In genomic region chr12:92927436-92928116, GRCh38 we compare ENCODE assay signal across 8 cellular contexts. TPM values are rescaled to one million over a fixed set of nuclear protein-coding genes. Genes with fewer than 3 reads are reported as not detected.
DNase-seq lines count a peak whose midpoint lies in the region; ATAC-seq and TF ChIP-seq lines count a peak whose summit lies in the region.

No MANE protein-coding gene starts in this region.

- peak overlapping the region; percentile 73 to 89 for H3K27ac Mint-ChIP-seq in natural killer cell treated with Interleukin-12 subunit alpha and Interleukin-12 subunit beta and Interleukin-15 and Interleukin-18, amount 100 ng/mL, for 72 hours

- H3K4me3 ChIP-seq in BLaER1 treated with 17β-estradiol and CSF1 and Interleukin-3, amounts not matched to agents 10 nM and 100 nM: peak overlapping the region; percentile 67 to 87 (median 78)
- peak overlapping the region; percentile 75 for H3K4me3 ChIP-seq in effector memory CD4-positive, alpha-beta T cell (ENCODE audit: insufficient read depth, low read depth, low read length, poor library complexity, severe bottlenecking)

- H3K9me3 ChIP-seq in BLaER1 treated with 17β-estradiol and CSF1 and Interleukin-3, amounts not matched to agents 10 nM and 100 nM (replicated peaks in 1 of 11): peaks cover 0 to 7% (median 2%) of the 10 kb centered on the region in 11 experiments; a peak in 12 of 22 replicates
- no peaks in the 10 kb centered on the region for H3K9me3 ChIP-seq in effector memory CD4-positive, alpha-beta T cell (ENCODE audit: control insufficient read depth, low read length)

- ATAC-seq in GM21390 (IDR thresholded peaks at IDR 0.05; ENCODE audit: unreplicated experiment): peak; percentile 10
- no peak for ATAC-seq in natural killer cell treated with Interleukin-12 subunit alpha and Interleukin-12 subunit beta and Interleukin-15 and Interleukin-18, amount 100 ng/mL, for 72 hours
- ATAC-seq in GM21737 (IDR thresholded peaks at IDR 0.05; ENCODE audit: unreplicated experiment): no peak

- peak overlapping the region; percentile 91 for H3K4me3 Mint-ChIP-seq in natural killer cell treated with Interleukin-12 subunit alpha and Interleukin-12 subunit beta and Interleukin-15 and Interleukin-18, amount 100 ng/mL, for 72 hours

- peak overlapping the region; percentile 83 to 98 (median 94) for H3K27ac ChIP-seq in BLaER1 treated with 17β-estradiol and CSF1 and Interleukin-3, amounts not matched to agents 10 nM and 100 nM
- H3K27ac ChIP-seq in effector memory CD4-positive, alpha-beta T cell (ENCODE audit: insufficient read depth, low read length, poor library complexity, severe bottlenecking): peak overlapping the region; percentile 94

- no peak for DNase-seq in effector memory CD4-positive, alpha-beta T cell
- no peak for DNase-seq in natural killer cell treated with Interleukin-12 subunit alpha and Interleukin-12 subunit beta and Interleukin-15 and Interleukin-18, amount 100 ng/mL, for 72 hours (ENCODE audit: low spot score)
- no peak for DNase-seq in SHP77 (lab: John Stamatoyannopoulos, UW)
- DNase-seq in activated CD4-positive, alpha-beta T cell treated with anti-CD3 and anti-CD28 coated beads, Interleukin-2, amount 50 U/mL, for 1 hour: no peak

- H3K36me3 Mint-ChIP-seq in natural killer cell treated with Interleukin-12 subunit alpha and Interleukin-12 subunit beta and Interleukin-15 and Interleukin-18, amount 100 ng/mL, for 72 hours: no peaks in the 10 kb centered on the region

- peaks cover 6 to 42% (median 14%) of the 10 kb centered on the region in 11 experiments; a peak in 17 of 22 replicates for H4K20me1 ChIP-seq in BLaER1 treated with 17β-estradiol and CSF1 and Interleukin-3, amounts not matched to agents 10 nM and 100 nM

- H3K36me3 ChIP-seq in BLaER1 treated with 17β-estradiol and CSF1 and Interleukin-3, amounts not matched to agents 10 nM and 100 nM: peaks cover 2 to 13% (median 5%) of the 10 kb centered on the region in 11 experiments; a peak in 14 of 22 replicates
- H3K36me3 ChIP-seq in effector memory CD4-positive, alpha-beta T cell (ENCODE audit: control insufficient read depth, insufficient read depth, low read length): no peaks in the 10 kb centered on the region

- H3K27me3 Mint-ChIP-seq in natural killer cell treated with Interleukin-12 subunit alpha and Interleukin-12 subunit beta and Interleukin-15 and Interleukin-18, amount 100 ng/mL, for 72 hours: no peaks in the 10 kb centered on the region

- H3K4me1 ChIP-seq in BLaER1 treated with 17β-estradiol and CSF1 and Interleukin-3, amounts not matched to agents 10 nM and 100 nM: peaks cover 30 to 42% (median 35%) of the 10 kb centered on the region in 10 experiments
- peaks cover 12% of the 10 kb centered on the region for H3K4me1 ChIP-seq in effector memory CD4-positive, alpha-beta T cell (ENCODE audit: control insufficient read depth, insufficient read depth, low read length, poor library complexity, severe bottlenecking)

- peak overlapping the region; percentile 93 to 99 (median 96) for H3K9ac ChIP-seq in BLaER1 treated with 17β-estradiol and CSF1 and Interleukin-3, amounts not matched to agents 10 nM and 100 nM

- H3K9me3 Mint-ChIP-seq in natural killer cell treated with Interleukin-12 subunit alpha and Interleukin-12 subunit beta and Interleukin-15 and Interleukin-18, amount 100 ng/mL, for 72 hours: no peaks in the 10 kb centered on the region

- H3K4me1 Mint-ChIP-seq in natural killer cell treated with Interleukin-12 subunit alpha and Interleukin-12 subunit beta and Interleukin-15 and Interleukin-18, amount 100 ng/mL, for 72 hours (ENCODE audit: low read depth in 2 of 2): peaks cover 23 to 27% of the 10 kb centered on the region in 2 donors

- H3K27me3 ChIP-seq in BLaER1 treated with 17β-estradiol and CSF1 and Interleukin-3, amounts not matched to agents 10 nM and 100 nM: no peaks in the 10 kb centered on the region
- H3K27me3 ChIP-seq in effector memory CD4-positive, alpha-beta T cell (replicated peaks; ENCODE audit: control insufficient read depth, insufficient read depth, low read length, poor library complexity, severe bottlenecking): no peaks in the 10 kb centered on the region

- peak overlapping the region; percentile 75 to 97 (median 90) for H3K4me2 ChIP-seq in BLaER1 treated with 17β-estradiol and CSF1 and Interleukin-3, amounts not matched to agents 10 nM and 100 nM

TF ChIP-seq in PFSK-1, 5 proteins besides CTCF, POLR2A, EP300 and RAD21:
- TF ChIP-seq FOXP2 (optimal IDR thresholded peaks at IDR 0.05; ENCODE audit: borderline replicate concordance, extremely low read depth, extremely low read length, insufficient read depth) (no peak), POLR2AphosphoS5 (IDR thresholded peaks at IDR 0.05; ENCODE audit: low read depth, low read length) (no peak), TAF1 (IDR thresholded peaks at IDR 0.05; ENCODE audit: borderline replicate concordance, insufficient read depth, low read length) (peak; percentile 39; the same call in 1 of the 2 replicates), SIN3A (IDR thresholded peaks at IDR 0.05; ENCODE audit: borderline replicate concordance, insufficient read depth, low read length) (no peak), REST (IDR thresholded peaks at IDR 0.05; ENCODE audit: insufficient read depth in 1 of 2, low read depth in 2 of 2, low read length in 2 of 2) (no peak)

RNA-seq across cellular contexts. Expression of gene EEA1, which starts 1.5 kb away (rescaled TPM):
- polyA plus RNA-seq in PFSK-1 (2012; ENCODE audit: insufficient read length, low read depth): 5.3 TPM
- 10 to 100 TPM; 12.1 to 23.8 TPM for total RNA-seq in natural killer cell treated with Interleukin-12 subunit alpha and Interleukin-12 subunit beta and Interleukin-15 and Interleukin-18, amount 100 ng/mL, for 72 hours
